ENCODE assay signal across 8 cellular contexts in genomic region chr12:23083267-23083666, GRCh38.
DNase-seq lines count a peak whose midpoint lies in the region; ATAC-seq and TF ChIP-seq lines count a peak whose summit lies in the region.

No MANE protein-coding gene starts in this region.

- TF ChIP-seq CTCF in fibroblast of the aortic adventitia (IDR thresholded peaks at IDR 0.05; ENCODE audit: insufficient read depth, low read length): no peak

- H3K4me3 ChIP-seq in fibroblast of the aortic adventitia (ENCODE audit: low read depth, low read length): no peak overlapping the region

- ATAC-seq in HG02571 (IDR thresholded peaks at IDR 0.05; ENCODE audit: unreplicated experiment): peak; percentile 74

- DNase-seq in GM04504 (ENCODE audit: low read depth) (peak; percentile 0), NCI-H2171 treated with DMSO at 0.1 percent for 48 hours (lab: John Stamatoyannopoulos, UW) (peak; percentile 70), fibroblast of the aortic adventitia (ENCODE audit: low read depth) (peak; percentile 91), ecto neural progenitor cell (ENCODE audit: low spot score) (no peak), GF-D8 (lab: John Stamatoyannopoulos, UW) (no peak)
- DNase-seq in activated CD4-positive, alpha-beta T cell treated with anti-CD3 and anti-CD28 coated beads, Interleukin-2, amount 50 U/mL, for 48 hours: no peak
- DNase-seq in activated CD8-positive, alpha-beta memory T cell treated with anti-CD3 and anti-CD28 coated beads, Interleukin-2, amount 50 U/mL, for 4 hours: no peak

Comparison
In these comparisons a context has a peak if more than half of its experiments do, and no peak if none do; other contexts are left out.
1. DNase-seq: peak in GM04504 (single experiment), NCI-H2171 treated with DMSO at 0.1 percent for 48 hours (single experiment) and fibroblast of the aortic adventitia (single experiment); none in ecto neural progenitor cell (single experiment), GF-D8 (single experiment), activated CD4-positive, alpha-beta T cell treated with anti-CD3 and anti-CD28 coated beads, Interleukin-2, amount 50 U/mL, for 48 hours (0 of 2) and activated CD8-positive, alpha-beta memory T cell treated with anti-CD3 and anti-CD28 coated beads, Interleukin-2, amount 50 U/mL, for 4 hours (single experiment).